8 cellular contexts compared by ENCODE assay signal in the genomic region with DNA sequence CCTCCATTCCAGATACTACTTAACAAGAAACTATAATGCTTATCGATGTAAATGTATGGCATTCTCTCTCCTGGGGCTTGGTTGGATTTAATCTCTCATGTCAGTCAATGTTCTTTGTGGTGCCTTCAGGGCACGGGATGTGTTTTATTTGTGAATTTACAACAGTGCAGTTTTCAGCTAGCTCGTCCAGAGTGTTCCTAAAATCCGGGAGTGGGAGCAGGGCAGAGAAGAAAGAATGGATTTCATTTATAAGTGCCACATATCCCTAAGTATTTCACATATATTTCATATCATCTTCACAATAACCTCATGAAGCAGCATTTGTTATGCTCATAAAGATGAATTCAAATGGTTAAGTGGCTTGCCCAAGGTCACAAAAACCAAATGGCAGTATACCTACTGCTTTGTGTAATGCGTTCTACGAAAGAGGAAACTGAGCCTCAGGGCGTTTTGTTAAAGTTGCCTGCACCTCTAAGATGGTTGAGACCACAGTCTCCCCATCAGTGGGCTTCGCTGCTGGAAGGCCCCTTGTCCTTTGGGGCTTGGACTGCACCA.
DNase-seq lines count a peak whose midpoint lies in the region; ATAC-seq, FAIRE-seq and TF ChIP-seq lines count a peak whose summit lies in the region.

No MANE protein-coding gene starts in this region.

- peak overlapping the region; percentile 69 for H2AFZ ChIP-seq in endothelial cell of umbilical vein (ENCODE audit: low read depth, low read length)

- no TSS peak for BruUV-seq in endothelial cell of umbilical vein (replicated peaks; lab: Mats Ljungman, UMichigan)

- peak overlapping the region; percentile 69 for H3K4me2 ChIP-seq in endothelial cell of umbilical vein (ENCODE audit: insufficient read depth, low read length)

- ATAC-seq in GM18519 (IDR thresholded peaks at IDR 0.05; ENCODE audit: low FRiP score, unreplicated experiment): peak; percentile 17

- no peaks in the 10 kb centered on the region for H3K9me1 ChIP-seq in endothelial cell of umbilical vein (replicated peaks; ENCODE audit: control insufficient read depth, extremely low read depth, insufficient read depth, low read length)

- no peak for TF ChIP-seq POLR2A in endothelial cell of umbilical vein (IDR thresholded peaks at IDR 0.05; ENCODE audit: low read depth, low read length)
- TF ChIP-seq POLR2A in prostate gland (IDR thresholded peaks at IDR 0.05): no peak

- POLR2A ChIA-PET in endothelial cell of umbilical vein (lab: Charles Lee): interaction anchor here (1.1 to 2.2 kb wide), 4 partner anchors 18 to 293 kb away, joined by 3 to 6 read pairs (median 4); no protein-coding TSS in a partner anchor

- H3K79me2 ChIP-seq in endothelial cell of umbilical vein (ENCODE audit: control insufficient read depth, insufficient read depth, low read length): peaks cover 34% of the 10 kb centered on the region

- H3K4me1 ChIP-seq in NT2/D1 (ENCODE audit: insufficient read depth, insufficient read length): no peaks in the 10 kb centered on the region
- peaks cover 25% of the 10 kb centered on the region for H3K4me1 ChIP-seq in endothelial cell of umbilical vein (ENCODE audit: control insufficient read depth, extremely low read depth, insufficient read depth, low read length)
- peaks cover 2% of the 10 kb centered on the region for H3K4me1 ChIP-seq in prostate gland (replicated peaks)

- no peak for TF ChIP-seq CTCF in HFF-Myc (IDR thresholded peaks at IDR 0.05; ENCODE audit: low read depth, low read length, missing control alignments)
- TF ChIP-seq CTCF in endothelial cell of umbilical vein (IDR thresholded peaks at IDR 0.05; ENCODE audit: extremely low read depth in 1 of 2, insufficient read depth in 1 of 2, low read depth in 1 of 2, low read length in 2 of 2): no peak
- no peak for TF ChIP-seq CTCF in prostate gland (IDR thresholded peaks at IDR 0.05)

- 19% methylated on average over 8 of the region's 8 CpGs for WGBS in prostate gland

- DNase-seq in HFF-Myc (ENCODE audit: extremely low read depth, low read depth) (no peak), NT2/D1 (ENCODE audit: low read depth, low spot score) (no peak), endothelial cell of umbilical vein (ENCODE audit: low read depth, low spot score) (peak; percentile 15), prostate gland (ENCODE audit: low spot score) (no peak), NCI-H748 treated with DMSO at 0.1 percent for 48 hours (lab: John Stamatoyannopoulos, UW) (no peak), middle frontal gyrus (ENCODE audit: extremely low spot score, low spot score) (no peak)
- DNase-seq in stimulated activated CD4-positive, alpha-beta T cell treated with anti-CD3 and anti-CD28 coated beads, Interleukin-2, amount 100 ng/mL, for 48 hours: no peak

- dilution Hi-C loops in endothelial cell of umbilical vein (cut with MboI; ENCODE audit: extremely low pct_ligation_motif_present, low sequenced_read_pairs): no loop called here

- H4K20me1 ChIP-seq in endothelial cell of umbilical vein (replicated peaks; ENCODE audit: control insufficient read depth, extremely low read depth, insufficient read depth, low read length): no peaks in the 10 kb centered on the region

- FAIRE-seq in endothelial cell of umbilical vein (lab: Jason Lieb, UNC): no peak

- CTCF ChIA-PET in endothelial cell of umbilical vein (lab: Charles Lee): interaction anchor here (0.7 to 8.2 kb wide), 53 partner anchors 13 to 350 kb away, joined by 3 to 210 read pairs (median 5); no protein-coding TSS in a partner anchor

- H3K36me3 ChIP-seq in NT2/D1 (ENCODE audit: insufficient read depth, insufficient read length, low read length): no peaks in the 10 kb centered on the region
- H3K36me3 ChIP-seq in endothelial cell of umbilical vein (ENCODE audit: control insufficient read depth in 2 of 2, extremely low read depth in 1 of 2, insufficient read depth in 2 of 2, low read length in 2 of 2): no peaks in the 10 kb centered on the region
- H3K36me3 ChIP-seq in prostate gland: no peaks in the 10 kb centered on the region

- H3K4me3 ChIP-seq in HFF-Myc (replicated peaks; ENCODE audit: low read depth, low read length) (peak overlapping the region; percentile 84), NT2/D1 (ENCODE audit: insufficient read length, low read depth) (peak overlapping the region; percentile 22), endothelial cell of umbilical vein (replicated peaks in 1 of 3; ENCODE audit: insufficient read depth in 1 of 3, low read depth in 1 of 3, low read length in 3 of 3) (peak overlapping the region; percentile 38 to 79 (median 68)), prostate gland (peak overlapping the region; percentile 81 to 87)

- H3K9me3 ChIP-seq in NT2/D1 (ENCODE audit: insufficient read depth, low read length) (no peaks in the 10 kb centered on the region), endothelial cell of umbilical vein (replicated peaks; ENCODE audit: control insufficient read depth, insufficient read depth, low read length) (no peaks in the 10 kb centered on the region), prostate gland (no peaks in the 10 kb centered on the region)

- H3K9ac ChIP-seq in NT2/D1 (ENCODE audit: insufficient read length, low read depth) (no peak overlapping the region), endothelial cell of umbilical vein (replicated peaks; ENCODE audit: extremely low read depth, insufficient read depth, low read length) (peak overlapping the region; percentile 62)

- H3K27me3 ChIP-seq in NT2/D1 (ENCODE audit: insufficient read depth, insufficient read length): peaks cover 13% of the 10 kb centered on the region
- H3K27me3 ChIP-seq in endothelial cell of umbilical vein (ENCODE audit: control insufficient read depth in 2 of 2, insufficient read depth in 2 of 2, low read length in 2 of 2): no peaks in the 10 kb centered on the region
- no peaks in the 10 kb centered on the region for H3K27me3 ChIP-seq in prostate gland (replicated peaks; ENCODE audit: insufficient read depth)

- H3K27ac ChIP-seq in endothelial cell of umbilical vein (ENCODE audit: insufficient read depth, low read depth, low read length) (peak overlapping the region; percentile 43), prostate gland (peak overlapping the region in 1 of 2 donors; percentile 87)

- intact Hi-C loops in endothelial cell of umbilical vein (cut with micrococcal nuclease) (loop anchor here (1.0 to 10.0 kb wide), 6 partner anchors 18 to 798 kb away; a partner anchor contains a TSS), prostate gland (cut with DNase I) (loop anchor here (5.0 kb wide), 2 partner anchors 128 to 232 kb away; no protein-coding TSS in a partner anchor)

TF ChIP-seq in endothelial cell of umbilical vein, 7 proteins besides CTCF, POLR2A, EP300 and RAD21:
- no peak for TF ChIP-seq EZH2 (IDR thresholded peaks at IDR 0.05; ENCODE audit: borderline replicate concordance, low read depth, low read length, severe bottlenecking)
- no peak for TF ChIP-seq GATA2 (IDR thresholded peaks at IDR 0.05; ENCODE audit: insufficient read depth, insufficient read length, low read depth, low read length)
- TF ChIP-seq JUN (IDR thresholded peaks at IDR 0.05; ENCODE audit: borderline replicate concordance, insufficient read depth, insufficient read length, low read depth): no peak
- TF ChIP-seq MYC (IDR thresholded peaks at IDR 0.05; ENCODE audit: low read depth, low read length): no peak
- no peak for TF ChIP-seq POLR2AphosphoS5 (IDR thresholded peaks at IDR 0.05; ENCODE audit: insufficient read depth, low read depth, low read length)
- no peak for TF ChIP-seq FOS (IDR thresholded peaks at IDR 0.05; ENCODE audit: borderline replicate concordance, insufficient read depth, low read length)
- TF ChIP-seq, protein P1, sequence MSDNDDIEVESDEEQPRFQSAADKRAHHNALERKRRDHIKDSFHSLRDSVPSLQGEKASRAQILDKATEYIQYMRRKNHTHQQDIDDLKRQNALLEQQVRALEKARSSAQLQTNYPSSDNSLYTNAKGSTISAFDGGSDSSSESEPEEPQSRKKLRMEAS (IDR thresholded peaks at IDR 0.05; ENCODE audit: insufficient read depth, insufficient read length): no peak

Comparison
In these comparisons a context has a peak if more than half of its experiments do, and no peak if none do; other contexts are left out.
1. H3K4me3 ChIP-seq: peak in every context shown above with its lines; median percentile 84 in HFF-Myc; 84 in prostate gland; 68 in endothelial cell of umbilical vein; 22 in NT2/D1.